Comparison of ENCODE assay signal across 26 cellular contexts in the genomic region with DNA sequence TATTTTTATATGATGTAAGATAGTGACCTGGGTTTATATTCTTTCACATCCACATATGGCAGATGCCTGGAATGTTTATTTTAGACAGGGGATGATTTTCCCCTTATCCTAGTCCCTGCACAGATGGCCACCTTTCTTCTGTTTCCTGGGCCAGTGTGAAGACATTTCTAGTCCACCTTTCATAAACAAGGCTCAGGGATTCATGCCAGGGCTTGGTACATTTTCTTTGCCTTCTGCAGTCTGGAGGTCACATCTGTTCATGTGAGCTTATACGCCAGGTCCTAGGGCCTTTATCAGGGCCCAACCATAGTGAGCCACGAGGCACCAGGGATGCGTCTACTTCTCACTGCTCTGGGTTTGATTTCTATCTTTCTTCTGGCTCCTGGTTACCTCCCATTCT. TPM values are rescaled to one million over a fixed set of nuclear protein-coding genes. Genes with fewer than 3 reads are reported as not detected.
"Had no signal": no experiment of that assay in that cellular context is flagged by ENCODE, and none has a peak within 500 bp of the region (broad histone marks: within the 10 kb centered on the region; RNA-seq: fewer than 3 reads in every experiment).

No MANE protein-coding gene starts in this region.

- DNase-seq: dermis blood vessel endothelial cell; effector memory CD4-positive, alpha-beta T cell; foreskin keratinocyte; heart left ventricle; left cardiac atrium; left lung; mammary epithelial cell; mesendoderm; midbrain; naive thymus-derived CD4-positive, alpha-beta T cell; stimulated activated CD4-positive, alpha-beta T cell treated with anti-CD3 and anti-CD28 coated beads, Interleukin-12 subunit alpha, Interleukin-12 subunit beta, amount 100 ng/mL, for 4 hours; stimulated activated CD4-positive, alpha-beta T cell treated with anti-CD3 and anti-CD28 coated beads, Interleukin-1b, Interleukin-23, amount 100 ng/mL, for 48 hours; stimulated activated CD4-positive, alpha-beta T cell treated with anti-CD3 and anti-CD28 coated beads, Interleukin-4, amount 100 ng/mL, for 1 hour; stimulated activated CD8-positive, alpha-beta memory T cell treated with anti-CD3 and anti-CD28 coated beads, Interleukin-4, amount 100 ng/mL, for 48 hours; stimulated activated naive CD4-positive, alpha-beta T cell; stomach; thyroid gland had no signal

RNA-seq across cellular contexts. Expression of gene ERVFRD-1, which starts 38.0 kb away (rescaled TPM):
- total RNA-seq: endothelial cell of umbilical vein, epithelial cell of proximal tubule, fibroblast of lung, foreskin keratinocyte, kidney epithelial cell, mammary epithelial cell, osteoblast, prostate gland, right atrium auricular region, temporal lobe, thyroid gland, urinary bladder had no signal
